In the genomic region with DNA sequence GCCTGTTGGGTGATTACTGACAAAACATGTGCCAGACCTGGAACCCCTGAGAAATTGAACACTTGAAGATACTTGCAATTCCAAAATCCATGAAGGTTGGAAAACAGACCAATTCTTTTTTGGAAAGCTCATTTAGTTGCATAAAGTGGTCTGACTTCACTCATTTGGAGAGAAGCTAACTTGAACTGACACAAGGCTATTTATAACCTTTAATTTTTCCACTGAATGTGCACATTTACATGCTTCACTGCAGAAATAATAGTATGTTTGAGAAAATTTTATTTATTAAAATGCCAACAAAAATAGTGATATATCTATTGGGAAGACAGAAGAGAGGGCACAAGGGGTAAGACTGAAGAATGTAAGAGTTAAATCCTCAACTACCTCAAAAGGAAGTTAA, we compare ENCODE assay signal across 3 cellular contexts.
"Had no signal": no experiment of that assay in that cellular context is flagged by ENCODE, and none has a peak within 500 bp of the region (broad histone marks: within the 10 kb centered on the region; RNA-seq: fewer than 3 reads in every experiment).

No MANE protein-coding gene starts in this region.

- ATAC-seq: GM12878 had no signal

- H3K4me3 ChIP-seq: GM12878 had no signal

- DNase-seq: GDM1, GF-D8 had no signal
